ENCODE assay signal across 28 cellular contexts in the genomic region with DNA sequence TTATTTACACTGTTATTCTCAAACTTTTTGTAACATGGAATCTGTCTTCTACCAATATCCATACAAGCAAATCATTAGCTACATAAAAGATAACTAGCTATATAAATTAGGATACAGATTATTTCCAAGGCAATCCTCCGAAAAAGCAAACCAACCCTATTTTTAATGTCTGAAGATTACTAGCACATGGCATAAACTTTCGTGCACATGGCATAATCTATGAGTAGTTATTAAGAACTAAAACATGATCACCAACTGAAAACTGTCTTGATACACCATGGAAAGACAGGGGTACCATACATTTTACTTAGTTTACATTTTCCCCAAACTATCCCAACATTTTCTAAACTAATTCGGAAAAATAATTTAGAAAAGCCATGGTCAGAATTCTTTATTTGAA. TPM values are rescaled to one million over a fixed set of nuclear protein-coding genes. Genes with fewer than 3 reads are reported as not detected.
"Had no signal": no experiment of that assay in that cellular context is flagged by ENCODE, and none has a peak within 500 bp of the region (broad histone marks: within the 10 kb centered on the region; RNA-seq: fewer than 3 reads in every experiment).

No MANE protein-coding gene starts in this region.

- H3K4me3 ChIP-seq: colonic mucosa, coronary artery, dorsolateral prefrontal cortex, esophagus muscularis mucosa, esophagus squamous epithelium, gastrocnemius medialis, gastroesophageal sphincter, heart left ventricle, heart right ventricle had no signal

- H3K36me3 ChIP-seq: colonic mucosa, esophagus muscularis mucosa, gastrocnemius medialis, heart left ventricle had no signal

- H3K4me1 ChIP-seq: colonic mucosa, esophagus muscularis mucosa, esophagus squamous epithelium, foreskin keratinocyte, gastrocnemius medialis, gastroesophageal sphincter, heart left ventricle, heart right ventricle had no signal

- H3K27me3 ChIP-seq: colonic mucosa, dorsolateral prefrontal cortex, esophagus muscularis mucosa, esophagus squamous epithelium, foreskin keratinocyte, gastrocnemius medialis, gastroesophageal sphincter, heart left ventricle, heart right ventricle had no signal

- ATAC-seq: effector memory CD8-positive, alpha-beta T cell; esophagus mucosa; foreskin keratinocyte; gastrocnemius medialis; gastroesophageal sphincter; heart left ventricle; heart right ventricle had no signal

- H3K9me3 ChIP-seq: colonic mucosa, esophagus squamous epithelium, gastrocnemius medialis had no signal

- FAIRE-seq: colon, endometrium, endothelial cell of umbilical vein, frontal cortex had no signal

- DNase-seq: colonic mucosa; cortex of kidney; dermis blood vessel endothelial cell; dorsolateral prefrontal cortex; effector CD4-positive, alpha-beta T cell; effector CD8-positive, alpha-beta T cell; effector memory CD4-positive, alpha-beta T cell; effector memory CD8-positive, alpha-beta T cell; endodermal cell; erythroblast; esophagus squamous epithelium; foreskin fibroblast; foreskin keratinocyte; foreskin melanocyte; gastrocnemius medialis; glutamatergic neuron; head of caudate nucleus; heart left ventricle; heart right ventricle had no signal

- H3K27ac ChIP-seq: colonic mucosa, coronary artery, dorsolateral prefrontal cortex, epithelial cell of prostate, esophagus muscularis mucosa, esophagus squamous epithelium, foreskin keratinocyte, gastrocnemius medialis, gastroesophageal sphincter, heart left ventricle, heart right ventricle had no signal

RNA-seq across cellular contexts. Expression of gene CYP39A1, which starts 54.4 kb away (rescaled TPM):
- total RNA-seq: endothelial cell of umbilical vein had no signal
- polyA plus RNA-seq: endothelial cell of umbilical vein had no signal
